1 cellular context compared by ENCODE assay signal in genomic region chr20:7601431-7601830, GRCh38.
TF ChIP-seq lines count a peak whose summit lies in the region.

No MANE protein-coding gene starts in this region.

TF ChIP-seq in GM23338, 12 proteins besides CTCF, POLR2A, EP300 and RAD21 (continued from another document):
- TF ChIP-seq ZNF462 (CRISPR knock-in tag; IDR thresholded peaks at IDR 0.05), result no peak
